1 cellular context compared by ENCODE assay signal in the genomic region with DNA sequence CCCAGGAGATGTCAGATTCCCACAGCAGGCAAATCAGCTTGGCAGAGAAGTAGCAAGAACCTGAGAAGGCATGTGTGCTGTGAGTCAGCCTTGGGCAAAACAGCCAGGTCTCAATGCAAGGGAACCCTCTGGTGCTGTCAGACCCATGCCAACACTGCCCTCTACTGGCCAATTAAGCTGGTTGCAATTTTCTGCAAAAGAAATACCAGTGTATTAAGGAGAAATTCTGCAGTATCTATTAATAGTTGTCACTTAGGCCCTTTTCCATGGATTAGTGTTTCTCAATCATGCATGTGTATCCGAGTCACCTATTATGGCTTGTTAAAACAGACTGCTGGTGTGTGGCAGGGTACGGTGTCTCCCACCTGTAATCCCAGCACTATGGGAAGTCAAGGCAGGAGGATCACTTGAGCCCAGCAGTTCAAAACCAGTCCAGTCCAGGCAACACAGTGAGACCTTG.
TF ChIP-seq lines count a peak whose summit lies in the region.

No MANE protein-coding gene starts in this region.

TF ChIP-seq in HepG2, 621 proteins besides CTCF, POLR2A, EP300 and RAD21 (continued from another document and continues in another):
- TF ChIP-seq, protein P1, sequence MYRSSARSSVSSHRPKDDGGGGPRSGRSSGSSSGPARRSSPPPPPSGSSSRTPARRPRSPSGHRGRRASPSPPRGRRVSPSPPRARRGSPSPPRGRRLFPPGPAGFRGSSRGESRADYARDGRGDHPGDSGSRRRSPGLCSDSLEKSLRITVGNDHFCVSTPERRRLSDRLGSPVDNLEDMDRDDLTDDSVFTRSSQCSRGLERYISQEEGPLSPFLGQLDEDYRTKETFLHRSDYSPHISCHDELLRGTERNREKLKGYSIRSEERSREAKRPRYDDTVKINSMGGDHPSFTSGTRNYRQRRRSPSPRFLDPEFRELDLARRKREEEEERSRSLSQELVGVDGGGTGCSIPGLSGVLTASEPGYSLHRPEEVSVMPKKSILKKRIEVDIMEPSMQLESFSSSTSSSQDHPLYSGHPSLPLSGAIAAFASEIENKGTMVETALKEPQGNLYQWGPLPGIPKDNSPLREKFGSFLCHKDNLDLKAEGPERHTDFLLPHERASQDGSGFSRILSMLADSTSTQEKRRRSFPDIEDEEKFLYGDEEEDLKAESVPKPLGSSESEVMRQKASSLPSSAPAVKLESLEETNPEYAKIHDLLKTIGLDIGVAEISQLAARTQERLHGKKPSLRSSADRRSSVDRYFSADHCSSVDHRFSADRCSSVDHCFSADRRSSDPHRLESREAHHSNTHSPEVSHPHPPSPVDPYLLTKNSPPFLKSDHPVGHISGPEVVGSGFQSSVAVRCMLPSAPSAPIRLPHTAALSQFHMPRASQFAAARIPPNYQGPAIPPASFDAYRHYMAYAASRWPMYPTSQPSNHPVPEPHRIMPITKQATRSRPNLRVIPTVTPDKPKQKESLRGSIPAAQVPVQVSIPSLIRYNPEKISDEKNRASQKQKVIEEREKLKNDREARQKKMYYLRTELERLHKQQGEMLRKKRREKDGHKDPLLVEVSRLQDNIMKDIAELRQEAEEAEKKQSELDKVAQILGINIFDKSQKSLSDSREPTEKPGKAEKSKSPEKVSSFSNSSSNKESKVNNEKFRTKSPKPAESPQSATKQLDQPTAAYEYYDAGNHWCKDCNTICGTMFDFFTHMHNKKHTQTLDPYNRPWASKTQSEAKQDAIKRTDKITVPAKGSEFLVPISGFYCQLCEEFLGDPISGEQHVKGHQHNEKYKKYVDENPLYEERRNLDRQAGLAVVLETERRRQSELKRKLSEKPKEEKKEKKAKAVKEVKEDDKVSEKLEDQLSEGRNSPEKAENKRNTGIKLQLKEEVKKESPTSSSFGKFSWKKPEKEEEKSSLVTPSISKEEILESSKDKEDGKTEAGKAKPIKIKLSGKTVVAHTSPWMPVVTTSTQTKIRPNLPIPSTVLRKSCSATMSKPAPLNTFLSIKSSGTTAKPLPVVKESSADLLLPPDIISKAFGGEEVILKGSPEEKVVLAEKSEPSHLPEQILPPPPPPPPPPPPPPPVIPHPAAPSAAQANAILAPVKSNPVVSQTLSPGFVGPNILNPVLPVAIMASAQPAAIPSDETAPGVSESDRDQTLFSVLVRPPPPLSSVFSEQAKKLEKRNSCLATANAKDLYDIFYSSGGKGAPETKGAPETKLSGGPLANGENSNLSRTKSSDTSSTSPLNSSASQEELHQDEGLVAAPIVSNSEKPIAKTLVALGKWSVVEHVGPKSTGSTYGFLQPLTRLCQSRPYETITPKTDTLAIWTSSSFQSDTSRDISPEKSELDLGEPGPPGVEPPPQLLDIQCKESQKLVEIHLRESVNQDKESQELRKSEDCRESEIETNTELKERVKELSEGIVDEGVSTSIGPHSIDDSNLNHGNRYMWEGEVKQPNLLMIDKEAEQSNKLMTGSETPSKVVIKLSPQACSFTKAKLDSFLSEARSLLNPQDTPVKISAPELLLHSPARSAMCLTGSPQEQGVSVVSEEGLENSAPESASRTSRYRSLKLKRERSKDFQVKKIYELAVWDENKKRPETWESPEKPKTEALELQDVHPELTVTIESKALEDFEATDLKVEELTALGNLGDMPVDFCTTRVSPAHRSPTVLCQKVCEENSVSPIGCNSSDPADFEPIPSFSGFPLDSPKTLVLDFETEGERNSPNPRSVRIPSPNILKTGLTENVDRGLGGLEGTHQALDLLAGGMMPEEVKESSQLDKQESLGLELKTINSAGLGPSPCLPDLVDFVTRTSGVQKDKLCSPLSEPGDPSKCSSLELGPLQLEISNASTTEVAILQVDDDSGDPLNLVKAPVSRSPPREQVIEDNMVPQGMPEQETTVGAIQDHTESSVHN (CRISPR knock-in tag; IDR thresholded peaks at IDR 0.05): no peak
- TF ChIP-seq ZBTB1 (CRISPR knock-in tag; IDR thresholded peaks at IDR 0.05; ENCODE audit: borderline replicate concordance) (no peak), KLF12 (CRISPR knock-in tag; IDR thresholded peaks at IDR 0.05; ENCODE audit: borderline replicate concordance) (no peak), ZNF552 (CRISPR knock-in tag; IDR thresholded peaks at IDR 0.05; ENCODE audit: borderline replicate concordance) (no peak), RORA (CRISPR knock-in tag; IDR thresholded peaks at IDR 0.05) (no peak), GTF3A (CRISPR knock-in tag; conservative IDR thresholded peaks at IDR 0.05) (no peak), ZNF557 (CRISPR knock-in tag; IDR thresholded peaks at IDR 0.05) (no peak), SP4 (CRISPR knock-in tag; IDR thresholded peaks at IDR 0.05) (no peak), TEAD3 (CRISPR knock-in tag; optimal IDR thresholded peaks at IDR 0.05; ENCODE audit: borderline replicate concordance) (peak; percentile 63), JUNB (CRISPR knock-in tag; IDR thresholded peaks at IDR 0.05; ENCODE audit: borderline replicate concordance) (no peak), REXO4 (CRISPR knock-in tag; IDR thresholded peaks at IDR 0.05; ENCODE audit: borderline replicate concordance) (no peak), MED13 (CRISPR knock-in tag; IDR thresholded peaks at IDR 0.05) (no peak), DNMT3B (CRISPR knock-in tag; conservative IDR thresholded peaks at IDR 0.05) (peak; percentile 72; the same call in 1 of the 2 replicates), ZNF296 (CRISPR knock-in tag; conservative IDR thresholded peaks at IDR 0.05) (no peak), AKAP8 (CRISPR knock-in tag; IDR thresholded peaks at IDR 0.05) (no peak), FOSL2 (CRISPR knock-in tag; IDR thresholded peaks at IDR 0.05) (peak; percentile 71; the same call in 1 of the 2 replicates), SALL1 (CRISPR knock-in tag; IDR thresholded peaks at IDR 0.05) (0 out of 2 replicates have a peak, but pooled peaks have one; percentile 30), KAT8 (CRISPR knock-in tag; IDR thresholded peaks at IDR 0.05) (no peak)
- TF ChIP-seq, protein P2, sequence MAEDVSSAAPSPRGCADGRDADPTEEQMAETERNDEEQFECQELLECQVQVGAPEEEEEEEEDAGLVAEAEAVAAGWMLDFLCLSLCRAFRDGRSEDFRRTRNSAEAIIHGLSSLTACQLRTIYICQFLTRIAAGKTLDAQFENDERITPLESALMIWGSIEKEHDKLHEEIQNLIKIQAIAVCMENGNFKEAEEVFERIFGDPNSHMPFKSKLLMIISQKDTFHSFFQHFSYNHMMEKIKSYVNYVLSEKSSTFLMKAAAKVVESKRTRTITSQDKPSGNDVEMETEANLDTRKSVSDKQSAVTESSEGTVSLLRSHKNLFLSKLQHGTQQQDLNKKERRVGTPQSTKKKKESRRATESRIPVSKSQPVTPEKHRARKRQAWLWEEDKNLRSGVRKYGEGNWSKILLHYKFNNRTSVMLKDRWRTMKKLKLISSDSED (CRISPR knock-in tag; IDR thresholded peaks at IDR 0.05): no peak
- TF ChIP-seq, protein P3, sequence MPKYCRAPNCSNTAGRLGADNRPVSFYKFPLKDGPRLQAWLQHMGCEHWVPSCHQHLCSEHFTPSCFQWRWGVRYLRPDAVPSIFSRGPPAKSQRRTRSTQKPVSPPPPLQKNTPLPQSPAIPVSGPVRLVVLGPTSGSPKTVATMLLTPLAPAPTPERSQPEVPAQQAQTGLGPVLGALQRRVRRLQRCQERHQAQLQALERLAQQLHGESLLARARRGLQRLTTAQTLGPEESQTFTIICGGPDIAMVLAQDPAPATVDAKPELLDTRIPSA (CRISPR knock-in tag; IDR thresholded peaks at IDR 0.05; ENCODE audit: borderline replicate concordance): no peak
- TF ChIP-seq, protein P4, sequence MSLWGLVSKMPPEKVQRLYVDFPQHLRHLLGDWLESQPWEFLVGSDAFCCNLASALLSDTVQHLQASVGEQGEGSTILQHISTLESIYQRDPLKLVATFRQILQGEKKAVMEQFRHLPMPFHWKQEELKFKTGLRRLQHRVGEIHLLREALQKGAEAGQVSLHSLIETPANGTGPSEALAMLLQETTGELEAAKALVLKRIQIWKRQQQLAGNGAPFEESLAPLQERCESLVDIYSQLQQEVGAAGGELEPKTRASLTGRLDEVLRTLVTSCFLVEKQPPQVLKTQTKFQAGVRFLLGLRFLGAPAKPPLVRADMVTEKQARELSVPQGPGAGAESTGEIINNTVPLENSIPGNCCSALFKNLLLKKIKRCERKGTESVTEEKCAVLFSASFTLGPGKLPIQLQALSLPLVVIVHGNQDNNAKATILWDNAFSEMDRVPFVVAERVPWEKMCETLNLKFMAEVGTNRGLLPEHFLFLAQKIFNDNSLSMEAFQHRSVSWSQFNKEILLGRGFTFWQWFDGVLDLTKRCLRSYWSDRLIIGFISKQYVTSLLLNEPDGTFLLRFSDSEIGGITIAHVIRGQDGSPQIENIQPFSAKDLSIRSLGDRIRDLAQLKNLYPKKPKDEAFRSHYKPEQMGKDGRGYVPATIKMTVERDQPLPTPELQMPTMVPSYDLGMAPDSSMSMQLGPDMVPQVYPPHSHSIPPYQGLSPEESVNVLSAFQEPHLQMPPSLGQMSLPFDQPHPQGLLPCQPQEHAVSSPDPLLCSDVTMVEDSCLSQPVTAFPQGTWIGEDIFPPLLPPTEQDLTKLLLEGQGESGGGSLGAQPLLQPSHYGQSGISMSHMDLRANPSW (CRISPR knock-in tag; IDR thresholded peaks at IDR 0.05; ENCODE audit: borderline replicate concordance): no peak
- TF ChIP-seq, protein P5, sequence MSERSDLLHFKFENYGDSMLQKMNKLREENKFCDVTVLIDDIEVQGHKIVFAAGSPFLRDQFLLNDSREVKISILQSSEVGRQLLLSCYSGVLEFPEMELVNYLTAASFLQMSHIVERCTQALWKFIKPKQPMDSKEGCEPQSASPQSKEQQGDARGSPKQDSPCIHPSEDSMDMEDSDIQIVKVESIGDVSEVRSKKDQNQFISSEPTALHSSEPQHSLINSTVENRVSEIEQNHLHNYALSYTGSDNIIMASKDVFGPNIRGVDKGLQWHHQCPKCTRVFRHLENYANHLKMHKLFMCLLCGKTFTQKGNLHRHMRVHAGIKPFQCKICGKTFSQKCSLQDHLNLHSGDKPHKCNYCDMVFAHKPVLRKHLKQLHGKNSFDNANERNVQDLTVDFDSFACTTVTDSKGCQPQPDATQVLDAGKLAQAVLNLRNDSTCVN (CRISPR knock-in tag; IDR thresholded peaks at IDR 0.05; ENCODE audit: borderline replicate concordance): 0 out of 2 replicates have a peak, but pooled peaks have one; percentile 41
- TF ChIP-seq, protein P6, sequence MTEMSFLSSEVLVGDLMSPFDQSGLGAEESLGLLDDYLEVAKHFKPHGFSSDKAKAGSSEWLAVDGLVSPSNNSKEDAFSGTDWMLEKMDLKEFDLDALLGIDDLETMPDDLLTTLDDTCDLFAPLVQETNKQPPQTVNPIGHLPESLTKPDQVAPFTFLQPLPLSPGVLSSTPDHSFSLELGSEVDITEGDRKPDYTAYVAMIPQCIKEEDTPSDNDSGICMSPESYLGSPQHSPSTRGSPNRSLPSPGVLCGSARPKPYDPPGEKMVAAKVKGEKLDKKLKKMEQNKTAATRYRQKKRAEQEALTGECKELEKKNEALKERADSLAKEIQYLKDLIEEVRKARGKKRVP (CRISPR knock-in tag; IDR thresholded peaks at IDR 0.05): no peak
- TF ChIP-seq, protein P7, sequence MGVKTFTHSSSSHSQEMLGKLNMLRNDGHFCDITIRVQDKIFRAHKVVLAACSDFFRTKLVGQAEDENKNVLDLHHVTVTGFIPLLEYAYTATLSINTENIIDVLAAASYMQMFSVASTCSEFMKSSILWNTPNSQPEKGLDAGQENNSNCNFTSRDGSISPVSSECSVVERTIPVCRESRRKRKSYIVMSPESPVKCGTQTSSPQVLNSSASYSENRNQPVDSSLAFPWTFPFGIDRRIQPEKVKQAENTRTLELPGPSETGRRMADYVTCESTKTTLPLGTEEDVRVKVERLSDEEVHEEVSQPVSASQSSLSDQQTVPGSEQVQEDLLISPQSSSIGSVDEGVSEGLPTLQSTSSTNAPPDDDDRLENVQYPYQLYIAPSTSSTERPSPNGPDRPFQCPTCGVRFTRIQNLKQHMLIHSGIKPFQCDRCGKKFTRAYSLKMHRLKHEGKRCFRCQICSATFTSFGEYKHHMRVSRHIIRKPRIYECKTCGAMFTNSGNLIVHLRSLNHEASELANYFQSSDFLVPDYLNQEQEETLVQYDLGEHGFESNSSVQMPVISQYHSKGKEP (CRISPR knock-in tag; IDR thresholded peaks at IDR 0.05): no peak
- TF ChIP-seq, protein P8, sequence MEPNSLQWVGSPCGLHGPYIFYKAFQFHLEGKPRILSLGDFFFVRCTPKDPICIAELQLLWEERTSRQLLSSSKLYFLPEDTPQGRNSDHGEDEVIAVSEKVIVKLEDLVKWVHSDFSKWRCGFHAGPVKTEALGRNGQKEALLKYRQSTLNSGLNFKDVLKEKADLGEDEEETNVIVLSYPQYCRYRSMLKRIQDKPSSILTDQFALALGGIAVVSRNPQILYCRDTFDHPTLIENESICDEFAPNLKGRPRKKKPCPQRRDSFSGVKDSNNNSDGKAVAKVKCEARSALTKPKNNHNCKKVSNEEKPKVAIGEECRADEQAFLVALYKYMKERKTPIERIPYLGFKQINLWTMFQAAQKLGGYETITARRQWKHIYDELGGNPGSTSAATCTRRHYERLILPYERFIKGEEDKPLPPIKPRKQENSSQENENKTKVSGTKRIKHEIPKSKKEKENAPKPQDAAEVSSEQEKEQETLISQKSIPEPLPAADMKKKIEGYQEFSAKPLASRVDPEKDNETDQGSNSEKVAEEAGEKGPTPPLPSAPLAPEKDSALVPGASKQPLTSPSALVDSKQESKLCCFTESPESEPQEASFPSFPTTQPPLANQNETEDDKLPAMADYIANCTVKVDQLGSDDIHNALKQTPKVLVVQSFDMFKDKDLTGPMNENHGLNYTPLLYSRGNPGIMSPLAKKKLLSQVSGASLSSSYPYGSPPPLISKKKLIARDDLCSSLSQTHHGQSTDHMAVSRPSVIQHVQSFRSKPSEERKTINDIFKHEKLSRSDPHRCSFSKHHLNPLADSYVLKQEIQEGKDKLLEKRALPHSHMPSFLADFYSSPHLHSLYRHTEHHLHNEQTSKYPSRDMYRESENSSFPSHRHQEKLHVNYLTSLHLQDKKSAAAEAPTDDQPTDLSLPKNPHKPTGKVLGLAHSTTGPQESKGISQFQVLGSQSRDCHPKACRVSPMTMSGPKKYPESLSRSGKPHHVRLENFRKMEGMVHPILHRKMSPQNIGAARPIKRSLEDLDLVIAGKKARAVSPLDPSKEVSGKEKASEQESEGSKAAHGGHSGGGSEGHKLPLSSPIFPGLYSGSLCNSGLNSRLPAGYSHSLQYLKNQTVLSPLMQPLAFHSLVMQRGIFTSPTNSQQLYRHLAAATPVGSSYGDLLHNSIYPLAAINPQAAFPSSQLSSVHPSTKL (CRISPR knock-in tag; IDR thresholded peaks at IDR 0.05): 0 out of 2 replicates have a peak, but pooled peaks have one; percentile 15
- TF ChIP-seq, protein P9, sequence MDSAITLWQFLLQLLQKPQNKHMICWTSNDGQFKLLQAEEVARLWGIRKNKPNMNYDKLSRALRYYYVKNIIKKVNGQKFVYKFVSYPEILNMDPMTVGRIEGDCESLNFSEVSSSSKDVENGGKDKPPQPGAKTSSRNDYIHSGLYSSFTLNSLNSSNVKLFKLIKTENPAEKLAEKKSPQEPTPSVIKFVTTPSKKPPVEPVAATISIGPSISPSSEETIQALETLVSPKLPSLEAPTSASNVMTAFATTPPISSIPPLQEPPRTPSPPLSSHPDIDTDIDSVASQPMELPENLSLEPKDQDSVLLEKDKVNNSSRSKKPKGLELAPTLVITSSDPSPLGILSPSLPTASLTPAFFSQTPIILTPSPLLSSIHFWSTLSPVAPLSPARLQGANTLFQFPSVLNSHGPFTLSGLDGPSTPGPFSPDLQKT (CRISPR knock-in tag; IDR thresholded peaks at IDR 0.05; ENCODE audit: borderline replicate concordance): no peak
- TF ChIP-seq, protein P10, sequence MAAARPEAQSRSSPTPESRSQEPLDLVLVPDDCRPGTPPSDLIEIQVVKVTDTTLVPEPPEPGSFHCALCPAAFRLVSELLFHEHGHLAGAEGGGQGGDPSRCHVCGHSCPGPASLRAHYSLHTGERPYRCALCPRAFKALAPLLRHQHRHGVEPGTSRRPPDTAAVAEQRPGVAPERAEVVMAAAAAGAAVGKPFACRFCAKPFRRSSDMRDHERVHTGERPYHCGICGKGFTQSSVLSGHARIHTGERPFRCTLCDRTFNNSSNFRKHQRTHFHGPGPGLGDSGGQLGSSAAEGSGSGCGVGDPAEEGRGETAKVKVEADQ (CRISPR knock-in tag; IDR thresholded peaks at IDR 0.05; ENCODE audit: borderline replicate concordance): 0 out of 2 replicates have a peak, but pooled peaks have one; percentile 26
